ENCODE assay signal across 22 cellular contexts in the genomic region with DNA sequence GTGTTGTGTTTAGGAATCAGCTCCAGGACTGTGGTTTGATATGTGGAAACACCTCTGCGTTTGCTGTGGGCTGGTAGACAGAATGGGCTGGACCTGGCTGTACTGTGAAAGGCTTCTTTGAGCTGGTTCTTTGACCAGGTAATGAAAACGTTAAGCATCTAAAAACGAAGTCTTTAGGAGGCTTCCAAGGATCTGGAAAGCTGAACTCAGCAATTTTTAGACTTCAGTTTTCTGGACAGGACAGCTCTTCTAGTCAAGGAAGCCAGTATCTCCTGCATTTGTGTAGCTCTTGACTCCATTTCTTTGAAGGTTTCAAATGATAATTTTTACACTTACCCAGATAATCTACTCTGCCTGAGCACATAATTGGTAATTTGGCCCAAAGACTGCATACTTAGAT. TPM values are rescaled to one million over a fixed set of nuclear protein-coding genes. Genes with fewer than 3 reads are reported as not detected.
DNase-seq lines count a peak whose midpoint lies in the region; ATAC-seq, FAIRE-seq and TF ChIP-seq lines count a peak whose summit lies in the region.
"Had no signal": no experiment of that assay in that cellular context is flagged by ENCODE, and none has a peak within 500 bp of the region (broad histone marks: within the 10 kb centered on the region; RNA-seq: fewer than 3 reads in every experiment).

No MANE protein-coding gene starts in this region.

- H3K27me3 ChIP-seq in DND-41 (ENCODE audit: insufficient read depth, low read length, poor library complexity), result no peaks in the 10 kb centered on the region
- no peaks in the 10 kb centered on the region for H3K27me3 ChIP-seq in astrocyte (ENCODE audit: insufficient read depth, low read length)
- H3K27me3 ChIP-seq in neutrophil, result no peaks in the 10 kb centered on the region

- peaks cover 87% of the 10 kb centered on the region for H3K4me1 Mint-ChIP-seq in activated naive CD4-positive, alpha-beta T cell treated with anti-CD3 and anti-CD28 coated beads, Interleukin-2, amount 10 ng/mL, durations not matched to agents 7 days and 5 days
- H3K4me1 Mint-ChIP-seq in activated naive CD4-positive, alpha-beta T cell treated with anti-CD3 and anti-CD28 coated beads for 36 hours (ENCODE audit: low read depth), result peaks cover 80% of the 10 kb centered on the region
- H3K4me1 Mint-ChIP-seq in astrocyte (ENCODE audit: low read depth, unreplicated experiment), result peaks cover 23% of the 10 kb centered on the region

- no peak overlapping the region for H3K9ac ChIP-seq in DND-41 (ENCODE audit: low read depth, low read length)
- no peak overlapping the region for H3K9ac ChIP-seq in astrocyte (ENCODE audit: low read length)

- no peak overlapping the region for H3K4me3 Mint-ChIP-seq in activated naive CD4-positive, alpha-beta T cell treated with anti-CD3 and anti-CD28 coated beads, Interleukin-2, amount 10 ng/mL, durations not matched to agents 7 days and 5 days
- no peak overlapping the region for H3K4me3 Mint-ChIP-seq in activated naive CD4-positive, alpha-beta T cell treated with anti-CD3 and anti-CD28 coated beads for 36 hours
- H3K4me3 Mint-ChIP-seq in astrocyte (ENCODE audit: unreplicated experiment), result no peak overlapping the region

- no peak for ATAC-seq in DND-41 (ENCODE audit: insufficient read depth, low read depth)
- ATAC-seq: GM12878 had no signal

- CTCF ChIA-PET in activated naive CD4-positive, alpha-beta T cell treated with anti-CD3 and anti-CD28 coated beads, Interleukin-2, amount 10 ng/mL, durations not matched to agents 7 days and 5 days (lab: Charles Lee), result interaction anchor here (1.9 kb wide), 1 partner anchor 86 kb away, joined by 4 read pairs; a partner anchor contains a TSS
- CTCF ChIA-PET in activated naive CD4-positive, alpha-beta T cell treated with anti-CD3 and anti-CD28 coated beads for 36 hours (lab: Charles Lee), result no interaction called here

- H3K79me2 ChIP-seq in DND-41 (ENCODE audit: insufficient read depth, low read length) (peaks cover 100% of the 10 kb centered on the region), astrocyte (ENCODE audit: insufficient read depth, low read length) (peaks cover 98% of the 10 kb centered on the region)

- H3K4me3 ChIP-seq in DND-41 (ENCODE audit: low read depth in 1 of 2, low read length in 2 of 2) (no peak overlapping the region), astrocyte (ENCODE audit: insufficient read depth, low read depth, low read length) (no peak overlapping the region), neutrophil (ENCODE audit: low read depth in 1 of 2, low read length in 1 of 2) (no peak overlapping the region)
- H3K4me3 ChIP-seq: GM12878, HAP-1 had no signal

- intact Hi-C loops in activated naive CD4-positive, alpha-beta T cell treated with anti-CD3 and anti-CD28 coated beads for 36 hours (cut with micrococcal nuclease), result no loop called here

- H3K9me3 Mint-ChIP-seq in activated naive CD4-positive, alpha-beta T cell treated with anti-CD3 and anti-CD28 coated beads, Interleukin-2, amount 10 ng/mL, durations not matched to agents 7 days and 5 days, result peaks cover 23% of the 10 kb centered on the region
- peaks cover 8% of the 10 kb centered on the region for H3K9me3 Mint-ChIP-seq in activated naive CD4-positive, alpha-beta T cell treated with anti-CD3 and anti-CD28 coated beads for 36 hours
- H3K9me3 Mint-ChIP-seq in astrocyte (ENCODE audit: unreplicated experiment), result no peaks in the 10 kb centered on the region

- no peak for TF ChIP-seq CTCF in DND-41 (IDR thresholded peaks at IDR 0.05; ENCODE audit: borderline replicate concordance, extremely low read depth, low read length, poor library complexity, severe bottlenecking)
- no peak for TF ChIP-seq CTCF in astrocyte (IDR thresholded peaks at IDR 0.05; ENCODE audit: insufficient read depth, low read depth, low read length)
- TF ChIP-seq CTCF in neutrophil (IDR thresholded peaks at IDR 0.05), result no peak

- FAIRE-seq in astrocyte (lab: Jason Lieb, UNC), result no peak
- FAIRE-seq: GM12878 had no signal

- H2AFZ ChIP-seq in DND-41 (ENCODE audit: low read depth, low read length) (no peak overlapping the region), astrocyte (ENCODE audit: low read depth, low read length) (no peak overlapping the region)

- H3K4me1 ChIP-seq in DND-41 (ENCODE audit: insufficient read depth, low read length) (peaks cover 54% of the 10 kb centered on the region), astrocyte (ENCODE audit: insufficient read depth, low read length) (peaks cover 7% of the 10 kb centered on the region), neutrophil (ENCODE audit: control insufficient read depth in 1 of 2, insufficient read depth in 1 of 2, low read depth in 1 of 2, low read length in 1 of 2) (peaks cover 50 to 54% of the 10 kb centered on the region in 2 experiments)

- no peaks in the 10 kb centered on the region for H3K27me3 Mint-ChIP-seq in activated naive CD4-positive, alpha-beta T cell treated with anti-CD3 and anti-CD28 coated beads, Interleukin-2, amount 10 ng/mL, durations not matched to agents 7 days and 5 days
- H3K27me3 Mint-ChIP-seq in activated naive CD4-positive, alpha-beta T cell treated with anti-CD3 and anti-CD28 coated beads for 36 hours (ENCODE audit: low read depth), result no peaks in the 10 kb centered on the region
- H3K27me3 Mint-ChIP-seq in astrocyte (ENCODE audit: low read depth, unreplicated experiment), result no peaks in the 10 kb centered on the region

- peak overlapping the region; percentile 13 for H3K27ac Mint-ChIP-seq in activated naive CD4-positive, alpha-beta T cell treated with anti-CD3 and anti-CD28 coated beads, Interleukin-2, amount 10 ng/mL, durations not matched to agents 7 days and 5 days
- H3K27ac Mint-ChIP-seq in activated naive CD4-positive, alpha-beta T cell treated with anti-CD3 and anti-CD28 coated beads for 36 hours, result no peak overlapping the region
- peak overlapping the region; percentile 8 for H3K27ac Mint-ChIP-seq in astrocyte (ENCODE audit: unreplicated experiment)

- DNase-seq in activated naive CD4-positive, alpha-beta T cell treated with anti-CD3 and anti-CD28 coated beads, Interleukin-2, amount 10 ng/mL, durations not matched to agents 7 days and 5 days, result no peak
- no peak for DNase-seq in activated naive CD4-positive, alpha-beta T cell treated with anti-CD3 and anti-CD28 coated beads for 36 hours
- no peak for DNase-seq in DND-41
- no peak for DNase-seq in astrocyte (ENCODE audit: low read depth)
- no peak for DNase-seq in NCI-H187 treated with DMSO at 0.1 percent for 48 hours (lab: John Stamatoyannopoulos, UW)
- DNase-seq in SK-N-DZ (ENCODE audit: low spot score), result no peak
- DNase-seq: 8988T, AML-193, COR-L47, DMS 273 treated with DMSO at 0.1 percent for 48 hours, DMS79 treated with DMSO at 0.1 percent for 48 hours, KG1, MV-4-11, NCI-H1105 treated with DMSO at 0.1 percent for 48 hours, NCI-H2081, NCI-H2171, NCI-H345, NCI-H526, Right ventricle myocardium superior had no signal

- H4K20me1 ChIP-seq in DND-41 (ENCODE audit: insufficient read depth, low read length) (peaks cover 60% of the 10 kb centered on the region), astrocyte (ENCODE audit: insufficient read depth, low read length) (peaks cover 91% of the 10 kb centered on the region)

- H3K36me3 Mint-ChIP-seq in activated naive CD4-positive, alpha-beta T cell treated with anti-CD3 and anti-CD28 coated beads, Interleukin-2, amount 10 ng/mL, durations not matched to agents 7 days and 5 days, result peaks cover 70% of the 10 kb centered on the region
- peaks cover 22% of the 10 kb centered on the region for H3K36me3 Mint-ChIP-seq in activated naive CD4-positive, alpha-beta T cell treated with anti-CD3 and anti-CD28 coated beads for 36 hours (ENCODE audit: low read depth)
- peaks cover 8% of the 10 kb centered on the region for H3K36me3 Mint-ChIP-seq in astrocyte (ENCODE audit: low read depth, unreplicated experiment)

- peak overlapping the region; percentile 52; the same call in 1 of the 2 replicates for H3K4me2 ChIP-seq in DND-41 (ENCODE audit: insufficient read depth, low read length)
- no peak overlapping the region for H3K4me2 ChIP-seq in astrocyte (ENCODE audit: low read length)

- H3K9me3 ChIP-seq in DND-41 (ENCODE audit: insufficient read depth, low read length, severe bottlenecking), result no peaks in the 10 kb centered on the region
- H3K9me3 ChIP-seq in astrocyte (ENCODE audit: insufficient read depth, low read depth, low read length), result no peaks in the 10 kb centered on the region
- H3K9me3 ChIP-seq in neutrophil, result no peaks in the 10 kb centered on the region

- peaks cover 15% of the 10 kb centered on the region; the same call in 1 of the 2 replicates for H3K36me3 ChIP-seq in DND-41 (ENCODE audit: insufficient read depth, low read length)
- no peaks in the 10 kb centered on the region for H3K36me3 ChIP-seq in astrocyte (ENCODE audit: insufficient read depth, low read length)
- H3K36me3 ChIP-seq in neutrophil, result no peaks in the 10 kb centered on the region
- H3K36me3 ChIP-seq: HAP-1 had no signal

- H3K27ac ChIP-seq in DND-41 (ENCODE audit: low read length) (peak overlapping the region; percentile 74), astrocyte (ENCODE audit: low read depth, low read length) (no peak overlapping the region), neutrophil (peak overlapping the region; percentile 58)

RNA-seq across cellular contexts. Expression of a gene that starts 25.5 kb away (rescaled TPM):
- total RNA-seq in activated naive CD4-positive, alpha-beta T cell treated with anti-CD3 and anti-CD28 coated beads for 36 hours, result 10 to 100 TPM; 69.6 to 72.6 TPM
- 62.4 and 66.5 TPM in 2 replicates for total RNA-seq in astrocyte
- polyA plus RNA-seq in SK-N-DZ (2014; cell fraction: cytosol; rRNA removed), result 22.5 and 25.2 TPM in 2 replicates
- polyA plus RNA-seq in SK-N-DZ (2014; cell fraction: nucleus; rRNA removed), result 16.9 and 17.1 TPM in 2 replicates

RNA-seq across cellular contexts. Expression of a gene that starts 55.7 kb away (rescaled TPM):
- total RNA-seq in activated naive CD4-positive, alpha-beta T cell treated with anti-CD3 and anti-CD28 coated beads for 36 hours, result 10 to 100 TPM; 33.8 to 34.7 TPM
- 3.9 and 5.6 TPM in 2 replicates for total RNA-seq in astrocyte
- polyA plus RNA-seq in SK-N-DZ (2014; cell fraction: cytosol; rRNA removed), result 32.0 and 36.1 TPM in 2 replicates
- polyA plus RNA-seq in SK-N-DZ (2014; cell fraction: nucleus; rRNA removed), result 18.8 and 24.0 TPM in 2 replicates
